ENCODE assay signal across 16 cellular contexts in the genomic region with DNA sequence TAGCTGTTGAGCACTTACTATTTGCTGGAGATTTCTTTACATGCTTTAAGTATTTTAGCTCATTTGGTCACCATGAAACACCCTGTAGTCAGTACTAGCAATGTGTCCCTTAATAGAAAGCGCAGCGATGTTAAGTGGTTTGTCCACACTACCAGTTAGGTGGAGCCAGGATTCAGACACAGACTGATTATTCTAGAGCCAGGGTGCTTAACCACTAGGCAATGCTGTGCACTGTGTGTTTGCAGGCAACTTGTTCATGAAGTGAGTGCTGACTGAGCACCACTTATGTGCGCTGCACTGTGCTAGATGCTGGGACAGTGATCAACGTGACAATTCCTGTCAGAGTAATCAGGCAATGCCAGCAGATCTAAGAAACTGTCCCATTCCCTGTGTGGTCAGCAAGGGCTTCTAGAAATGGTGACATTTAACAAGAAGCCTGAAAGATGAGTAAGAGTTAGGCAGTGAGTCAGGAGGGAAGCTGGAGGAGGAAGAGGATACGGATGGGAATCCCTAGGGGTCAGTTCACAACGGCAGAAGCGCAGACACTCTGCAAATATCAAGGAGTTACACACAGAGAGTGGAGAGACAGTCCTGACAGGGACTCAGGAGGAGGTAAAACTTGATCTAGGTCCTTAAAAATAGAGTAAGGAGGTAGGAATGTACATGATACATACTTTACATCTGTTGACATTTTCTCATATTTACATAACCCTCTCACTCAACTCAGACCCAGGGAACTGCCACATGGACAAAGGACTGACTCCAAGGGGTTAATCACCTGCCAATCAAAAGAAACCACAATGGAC.
A peak's percentile ranks its signal among the peaks of the same experiment; 100 is the strongest.
DNase-seq lines count a peak whose midpoint lies in the region; FAIRE-seq and TF ChIP-seq lines count a peak whose summit lies in the region.
"Had no signal": no experiment of that assay in that cellular context is flagged by ENCODE, and none has a peak within 500 bp of the region (broad histone marks: within the 10 kb centered on the region; RNA-seq: fewer than 3 reads in every experiment).

No MANE protein-coding gene starts in this region.

- no peak overlapping the region for H3K27ac Mint-ChIP-seq in activated T-helper 1 cell treated with anti-CD3 and anti-CD28 coated beads, Interleukin-12 subunit alpha, Interleukin-12 subunit beta, Interleukin-2, Interleukin-4 antibody, amounts not matched to agents 30 ng/mL and 10 ng/mL and 1 ng/mL, durations not matched to agents 14 hours and 24 hours and 36 hours
- H3K27ac Mint-ChIP-seq: activated T-helper 2 cell treated with anti-CD3 and anti-CD28 coated beads, Interferon-gamma antibody, Interleukin-2, Interleukin-4, amounts not matched to agents 10 μg/mL and 5 μg/mL and 100 μg/mL, durations not matched to agents 14 hours and 24 hours and 36 hours; CD4-positive, alpha-beta memory T cell; H9; memory B cell; progenitor cell of endocrine pancreas had no signal

- H3K4me3 Mint-ChIP-seq in activated T-helper 1 cell treated with anti-CD3 and anti-CD28 coated beads, Interleukin-12 subunit alpha, Interleukin-12 subunit beta, Interleukin-2, Interleukin-4 antibody, amounts not matched to agents 30 ng/mL and 10 ng/mL and 1 ng/mL, durations not matched to agents 14 hours and 24 hours and 36 hours, result no peak overlapping the region
- H3K4me3 Mint-ChIP-seq: CD4-positive, alpha-beta memory T cell; H9; memory B cell had no signal

- no peaks in the 10 kb centered on the region for H3K36me3 Mint-ChIP-seq in activated T-helper 1 cell treated with anti-CD3 and anti-CD28 coated beads, Interleukin-12 subunit alpha, Interleukin-12 subunit beta, Interleukin-2, Interleukin-4 antibody, amounts not matched to agents 30 ng/mL and 10 ng/mL and 1 ng/mL, durations not matched to agents 14 hours and 24 hours and 36 hours (ENCODE audit: low read depth)
- H3K36me3 Mint-ChIP-seq: CD4-positive, alpha-beta memory T cell; memory B cell had no signal

- H3K9me3 Mint-ChIP-seq in activated T-helper 1 cell treated with anti-CD3 and anti-CD28 coated beads, Interleukin-12 subunit alpha, Interleukin-12 subunit beta, Interleukin-2, Interleukin-4 antibody, amounts not matched to agents 30 ng/mL and 10 ng/mL and 1 ng/mL, durations not matched to agents 14 hours and 24 hours and 36 hours, result no peaks in the 10 kb centered on the region
- H3K9me3 Mint-ChIP-seq: activated T-helper 2 cell treated with anti-CD3 and anti-CD28 coated beads, Interferon-gamma antibody, Interleukin-2, Interleukin-4, amounts not matched to agents 10 μg/mL and 5 μg/mL and 100 μg/mL, durations not matched to agents 14 hours and 24 hours and 36 hours; CD4-positive, alpha-beta memory T cell; H9; memory B cell had no signal

- H3K4me3 ChIP-seq in NB4 (ENCODE audit: low read depth, low read length), result no peak overlapping the region
- H3K4me3 ChIP-seq in choroid plexus epithelial cell (ENCODE audit: low read depth, low read length), result no peak overlapping the region
- H3K4me3 ChIP-seq: gastrocnemius medialis, tibial nerve had no signal

- intact Hi-C loops in activated T-helper 1 cell treated with anti-CD3 and anti-CD28 coated beads, Interleukin-12 subunit alpha, Interleukin-12 subunit beta, Interleukin-2, Interleukin-4 antibody, amounts not matched to agents 30 ng/mL and 10 ng/mL and 1 ng/mL, durations not matched to agents 14 hours and 24 hours and 36 hours (cut with micrococcal nuclease), result no loop called here

- DNase-seq in CD1c-positive myeloid dendritic cell (ENCODE audit: extremely low spot score), result peak; percentile 49
- DNase-seq in NB4 (ENCODE audit: low read depth), result peak; percentile 87
- DNase-seq in choroid plexus epithelial cell (ENCODE audit: low read depth), result peak; percentile 55
- DNase-seq in myocyte (ENCODE audit: low read depth), result peak; percentile 21
- no peak for DNase-seq in activated T-helper 1 cell treated with anti-CD3 and anti-CD28 coated beads, Interleukin-12 subunit alpha, Interleukin-12 subunit beta, Interleukin-2, Interleukin-4 antibody, amounts not matched to agents 30 ng/mL and 10 ng/mL and 1 ng/mL, durations not matched to agents 14 hours and 24 hours and 36 hours (ENCODE audit: low spot score)
- DNase-seq in HK-2 (ENCODE audit: unreplicated experiment), result no peak
- DNase-seq in frontal cortex (ENCODE audit: low spot score in 2 of 2), result no peak
- no peak for DNase-seq in DMS53 (lab: John Stamatoyannopoulos, UW)
- DNase-seq: activated CD4-positive, alpha-beta T cell treated with anti-CD3 and anti-CD28 coated beads for 1 hour; CD4-positive, alpha-beta memory T cell; gastrocnemius medialis; H9 had no signal

- no peaks in the 10 kb centered on the region for H3K4me1 Mint-ChIP-seq in activated T-helper 1 cell treated with anti-CD3 and anti-CD28 coated beads, Interleukin-12 subunit alpha, Interleukin-12 subunit beta, Interleukin-2, Interleukin-4 antibody, amounts not matched to agents 30 ng/mL and 10 ng/mL and 1 ng/mL, durations not matched to agents 14 hours and 24 hours and 36 hours (ENCODE audit: low read depth)
- H3K4me1 Mint-ChIP-seq: CD4-positive, alpha-beta memory T cell; memory B cell had no signal

- no peak for FAIRE-seq in frontal cortex (lab: Jason Lieb, UNC)

- peaks cover 38% of the 10 kb centered on the region for H3K27me3 Mint-ChIP-seq in activated T-helper 1 cell treated with anti-CD3 and anti-CD28 coated beads, Interleukin-12 subunit alpha, Interleukin-12 subunit beta, Interleukin-2, Interleukin-4 antibody, amounts not matched to agents 30 ng/mL and 10 ng/mL and 1 ng/mL, durations not matched to agents 14 hours and 24 hours and 36 hours (ENCODE audit: insufficient read depth)

- TF ChIP-seq POLR2A in NB4 (IDR thresholded peaks at IDR 0.05; ENCODE audit: extremely low read depth, insufficient read length), result no peak

- TF ChIP-seq CTCF in NB4 (IDR thresholded peaks at IDR 0.05; ENCODE audit: low read depth, low read length) (no peak), choroid plexus epithelial cell (conservative IDR thresholded peaks at IDR 0.05; ENCODE audit: low read depth, low read length) (no peak)

Comparison
In these comparisons a context has a peak if more than half of its experiments do, and no peak if none do; other contexts are left out.
1. DNase-seq: peak in CD1c-positive myeloid dendritic cell (single experiment), NB4 (single experiment), choroid plexus epithelial cell (single experiment) and myocyte (single experiment); none in activated T-helper 1 cell treated with anti-CD3 and anti-CD28 coated beads, Interleukin-12 subunit alpha, Interleukin-12 subunit beta, Interleukin-2, Interleukin-4 antibody, amounts not matched to agents 30 ng/mL and 10 ng/mL and 1 ng/mL, durations not matched to agents 14 hours and 24 hours and 36 hours (single experiment), HK-2 (single experiment), frontal cortex (0 of 2) and DMS53 (single experiment).